ENCODE assay signal across 1 cellular context in genomic region chr2:69464575-69464974, GRCh38.
TF ChIP-seq lines count a peak whose summit lies in the region.

No MANE protein-coding gene starts in this region.

TF ChIP-seq in GM23338, 12 proteins besides CTCF, POLR2A, EP300 and RAD21 (continued from another document):
- TF ChIP-seq, protein P1, sequence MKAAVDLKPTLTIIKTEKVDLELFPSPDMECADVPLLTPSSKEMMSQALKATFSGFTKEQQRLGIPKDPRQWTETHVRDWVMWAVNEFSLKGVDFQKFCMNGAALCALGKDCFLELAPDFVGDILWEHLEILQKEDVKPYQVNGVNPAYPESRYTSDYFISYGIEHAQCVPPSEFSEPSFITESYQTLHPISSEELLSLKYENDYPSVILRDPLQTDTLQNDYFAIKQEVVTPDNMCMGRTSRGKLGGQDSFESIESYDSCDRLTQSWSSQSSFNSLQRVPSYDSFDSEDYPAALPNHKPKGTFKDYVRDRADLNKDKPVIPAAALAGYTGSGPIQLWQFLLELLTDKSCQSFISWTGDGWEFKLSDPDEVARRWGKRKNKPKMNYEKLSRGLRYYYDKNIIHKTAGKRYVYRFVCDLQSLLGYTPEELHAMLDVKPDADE (IDR thresholded peaks at IDR 0.05), result no peak
- TF ChIP-seq EZH2 (IDR thresholded peaks at IDR 0.05; ENCODE audit: low read depth, unreplicated experiment) (no peak), STAT1 (IDR thresholded peaks at IDR 0.05; ENCODE audit: unreplicated experiment) (no peak), NANOG (IDR thresholded peaks at IDR 0.05; ENCODE audit: borderline replicate concordance) (no peak), CREB1 (CRISPR knock-in tag; IDR thresholded peaks at IDR 0.05; ENCODE audit: low read depth) (no peak), EZH2phosphoT487 (IDR thresholded peaks at IDR 0.05; ENCODE audit: unreplicated experiment) (no peak), JUNB (IDR thresholded peaks at IDR 0.05; ENCODE audit: unreplicated experiment) (no peak)
- TF ChIP-seq, protein P2, sequence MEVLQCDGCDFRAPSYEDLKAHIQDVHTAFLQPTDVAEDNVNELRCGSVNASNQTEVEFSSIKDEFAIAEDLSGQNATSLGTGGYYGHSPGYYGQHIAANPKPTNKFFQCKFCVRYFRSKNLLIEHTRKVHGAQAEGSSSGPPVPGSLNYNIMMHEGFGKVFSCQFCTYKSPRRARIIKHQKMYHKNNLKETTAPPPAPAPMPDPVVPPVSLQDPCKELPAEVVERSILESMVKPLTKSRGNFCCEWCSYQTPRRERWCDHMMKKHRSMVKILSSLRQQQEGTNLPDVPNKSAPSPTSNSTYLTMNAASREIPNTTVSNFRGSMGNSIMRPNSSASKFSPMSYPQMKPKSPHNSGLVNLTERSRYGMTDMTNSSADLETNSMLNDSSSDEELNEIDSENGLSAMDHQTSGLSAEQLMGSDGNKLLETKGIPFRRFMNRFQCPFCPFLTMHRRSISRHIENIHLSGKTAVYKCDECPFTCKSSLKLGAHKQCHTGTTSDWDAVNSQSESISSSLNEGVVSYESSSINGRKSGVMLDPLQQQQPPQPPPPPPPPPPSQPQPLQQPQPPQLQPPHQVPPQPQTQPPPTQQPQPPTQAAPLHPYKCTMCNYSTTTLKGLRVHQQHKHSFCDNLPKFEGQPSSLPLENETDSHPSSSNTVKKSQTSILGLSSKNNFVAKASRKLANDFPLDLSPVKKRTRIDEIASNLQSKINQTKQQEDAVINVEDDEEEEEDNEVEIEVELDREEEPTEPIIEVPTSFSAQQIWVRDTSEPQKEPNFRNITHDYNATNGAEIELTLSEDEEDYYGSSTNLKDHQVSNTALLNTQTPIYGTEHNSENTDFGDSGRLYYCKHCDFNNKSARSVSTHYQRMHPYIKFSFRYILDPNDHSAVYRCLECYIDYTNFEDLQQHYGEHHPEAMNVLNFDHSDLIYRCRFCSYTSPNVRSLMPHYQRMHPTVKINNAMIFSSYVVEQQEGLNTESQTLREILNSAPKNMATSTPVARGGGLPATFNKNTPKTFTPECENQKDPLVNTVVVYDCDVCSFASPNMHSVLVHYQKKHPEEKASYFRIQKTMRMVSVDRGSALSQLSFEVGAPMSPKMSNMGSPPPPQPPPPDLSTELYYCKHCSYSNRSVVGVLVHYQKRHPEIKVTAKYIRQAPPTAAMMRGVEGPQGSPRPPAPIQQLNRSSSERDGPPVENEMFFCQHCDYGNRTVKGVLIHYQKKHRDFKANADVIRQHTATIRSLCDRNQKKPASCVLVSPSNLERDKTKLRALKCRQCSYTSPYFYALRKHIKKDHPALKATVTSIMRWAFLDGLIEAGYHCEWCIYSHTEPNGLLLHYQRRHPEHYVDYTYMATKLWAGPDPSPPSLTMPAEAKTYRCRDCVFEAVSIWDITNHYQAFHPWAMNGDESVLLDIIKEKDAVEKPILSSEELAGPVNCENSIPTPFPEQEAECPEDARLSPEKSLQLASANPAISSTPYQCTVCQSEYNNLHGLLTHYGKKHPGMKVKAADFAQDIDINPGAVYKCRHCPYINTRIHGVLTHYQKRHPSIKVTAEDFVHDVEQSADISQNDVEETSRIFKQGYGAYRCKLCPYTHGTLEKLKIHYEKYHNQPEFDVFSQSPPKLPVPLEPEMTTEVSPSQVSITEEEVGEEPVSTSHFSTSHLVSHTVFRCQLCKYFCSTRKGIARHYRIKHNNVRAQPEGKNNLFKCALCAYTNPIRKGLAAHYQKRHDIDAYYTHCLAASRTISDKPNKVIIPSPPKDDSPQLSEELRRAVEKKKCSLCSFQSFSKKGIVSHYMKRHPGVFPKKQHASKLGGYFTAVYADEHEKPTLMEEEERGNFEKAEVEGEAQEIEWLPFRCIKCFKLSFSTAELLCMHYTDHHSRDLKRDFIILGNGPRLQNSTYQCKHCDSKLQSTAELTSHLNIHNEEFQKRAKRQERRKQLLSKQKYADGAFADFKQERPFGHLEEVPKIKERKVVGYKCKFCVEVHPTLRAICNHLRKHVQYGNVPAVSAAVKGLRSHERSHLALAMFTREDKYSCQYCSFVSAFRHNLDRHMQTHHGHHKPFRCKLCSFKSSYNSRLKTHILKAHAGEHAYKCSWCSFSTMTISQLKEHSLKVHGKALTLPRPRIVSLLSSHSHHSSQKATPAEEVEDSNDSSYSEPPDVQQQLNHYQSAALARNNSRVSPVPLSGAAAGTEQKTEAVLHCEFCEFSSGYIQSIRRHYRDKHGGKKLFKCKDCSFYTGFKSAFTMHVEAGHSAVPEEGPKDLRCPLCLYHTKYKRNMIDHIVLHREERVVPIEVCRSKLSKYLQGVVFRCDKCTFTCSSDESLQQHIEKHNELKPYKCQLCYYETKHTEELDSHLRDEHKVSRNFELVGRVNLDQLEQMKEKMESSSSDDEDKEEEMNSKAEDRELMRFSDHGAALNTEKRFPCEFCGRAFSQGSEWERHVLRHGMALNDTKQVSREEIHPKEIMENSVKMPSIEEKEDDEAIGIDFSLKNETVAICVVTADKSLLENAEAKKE (CRISPR knock-in tag; IDR thresholded peaks at IDR 0.05), result no peak
